Comparison of ENCODE assay signal across 1 cellular context in the genomic region with DNA sequence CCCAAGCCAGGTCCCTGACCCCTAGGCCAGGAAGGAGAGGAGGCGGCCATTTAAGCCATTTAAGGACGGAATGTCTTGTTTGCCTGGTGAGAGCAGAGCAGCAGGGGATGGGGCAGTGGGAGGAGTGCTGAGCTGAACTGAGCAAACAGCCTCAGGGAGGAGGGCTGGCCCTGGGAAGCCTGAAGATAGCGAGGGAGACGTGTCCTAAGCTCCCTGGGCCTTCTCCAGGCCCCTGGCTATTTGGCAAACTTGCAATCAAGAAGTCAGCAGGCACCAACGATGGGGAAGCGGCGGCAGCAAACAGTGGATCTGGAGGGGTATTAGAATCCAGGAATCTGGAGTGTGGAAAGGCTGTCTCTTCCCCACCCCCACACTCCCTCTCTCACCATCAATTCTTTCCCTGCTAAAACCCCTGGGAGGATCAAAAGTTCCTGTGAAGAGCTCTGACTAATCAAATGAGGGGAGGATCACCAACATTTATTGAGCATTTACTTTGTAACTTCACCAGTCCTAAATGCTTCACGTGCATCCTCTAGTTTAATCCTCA.
TF ChIP-seq lines count a peak whose summit lies in the region.

No MANE protein-coding gene starts in this region.

TF ChIP-seq in GM23338, 12 proteins besides CTCF, POLR2A, EP300 and RAD21 (continued from another document):
- TF ChIP-seq, protein P1, sequence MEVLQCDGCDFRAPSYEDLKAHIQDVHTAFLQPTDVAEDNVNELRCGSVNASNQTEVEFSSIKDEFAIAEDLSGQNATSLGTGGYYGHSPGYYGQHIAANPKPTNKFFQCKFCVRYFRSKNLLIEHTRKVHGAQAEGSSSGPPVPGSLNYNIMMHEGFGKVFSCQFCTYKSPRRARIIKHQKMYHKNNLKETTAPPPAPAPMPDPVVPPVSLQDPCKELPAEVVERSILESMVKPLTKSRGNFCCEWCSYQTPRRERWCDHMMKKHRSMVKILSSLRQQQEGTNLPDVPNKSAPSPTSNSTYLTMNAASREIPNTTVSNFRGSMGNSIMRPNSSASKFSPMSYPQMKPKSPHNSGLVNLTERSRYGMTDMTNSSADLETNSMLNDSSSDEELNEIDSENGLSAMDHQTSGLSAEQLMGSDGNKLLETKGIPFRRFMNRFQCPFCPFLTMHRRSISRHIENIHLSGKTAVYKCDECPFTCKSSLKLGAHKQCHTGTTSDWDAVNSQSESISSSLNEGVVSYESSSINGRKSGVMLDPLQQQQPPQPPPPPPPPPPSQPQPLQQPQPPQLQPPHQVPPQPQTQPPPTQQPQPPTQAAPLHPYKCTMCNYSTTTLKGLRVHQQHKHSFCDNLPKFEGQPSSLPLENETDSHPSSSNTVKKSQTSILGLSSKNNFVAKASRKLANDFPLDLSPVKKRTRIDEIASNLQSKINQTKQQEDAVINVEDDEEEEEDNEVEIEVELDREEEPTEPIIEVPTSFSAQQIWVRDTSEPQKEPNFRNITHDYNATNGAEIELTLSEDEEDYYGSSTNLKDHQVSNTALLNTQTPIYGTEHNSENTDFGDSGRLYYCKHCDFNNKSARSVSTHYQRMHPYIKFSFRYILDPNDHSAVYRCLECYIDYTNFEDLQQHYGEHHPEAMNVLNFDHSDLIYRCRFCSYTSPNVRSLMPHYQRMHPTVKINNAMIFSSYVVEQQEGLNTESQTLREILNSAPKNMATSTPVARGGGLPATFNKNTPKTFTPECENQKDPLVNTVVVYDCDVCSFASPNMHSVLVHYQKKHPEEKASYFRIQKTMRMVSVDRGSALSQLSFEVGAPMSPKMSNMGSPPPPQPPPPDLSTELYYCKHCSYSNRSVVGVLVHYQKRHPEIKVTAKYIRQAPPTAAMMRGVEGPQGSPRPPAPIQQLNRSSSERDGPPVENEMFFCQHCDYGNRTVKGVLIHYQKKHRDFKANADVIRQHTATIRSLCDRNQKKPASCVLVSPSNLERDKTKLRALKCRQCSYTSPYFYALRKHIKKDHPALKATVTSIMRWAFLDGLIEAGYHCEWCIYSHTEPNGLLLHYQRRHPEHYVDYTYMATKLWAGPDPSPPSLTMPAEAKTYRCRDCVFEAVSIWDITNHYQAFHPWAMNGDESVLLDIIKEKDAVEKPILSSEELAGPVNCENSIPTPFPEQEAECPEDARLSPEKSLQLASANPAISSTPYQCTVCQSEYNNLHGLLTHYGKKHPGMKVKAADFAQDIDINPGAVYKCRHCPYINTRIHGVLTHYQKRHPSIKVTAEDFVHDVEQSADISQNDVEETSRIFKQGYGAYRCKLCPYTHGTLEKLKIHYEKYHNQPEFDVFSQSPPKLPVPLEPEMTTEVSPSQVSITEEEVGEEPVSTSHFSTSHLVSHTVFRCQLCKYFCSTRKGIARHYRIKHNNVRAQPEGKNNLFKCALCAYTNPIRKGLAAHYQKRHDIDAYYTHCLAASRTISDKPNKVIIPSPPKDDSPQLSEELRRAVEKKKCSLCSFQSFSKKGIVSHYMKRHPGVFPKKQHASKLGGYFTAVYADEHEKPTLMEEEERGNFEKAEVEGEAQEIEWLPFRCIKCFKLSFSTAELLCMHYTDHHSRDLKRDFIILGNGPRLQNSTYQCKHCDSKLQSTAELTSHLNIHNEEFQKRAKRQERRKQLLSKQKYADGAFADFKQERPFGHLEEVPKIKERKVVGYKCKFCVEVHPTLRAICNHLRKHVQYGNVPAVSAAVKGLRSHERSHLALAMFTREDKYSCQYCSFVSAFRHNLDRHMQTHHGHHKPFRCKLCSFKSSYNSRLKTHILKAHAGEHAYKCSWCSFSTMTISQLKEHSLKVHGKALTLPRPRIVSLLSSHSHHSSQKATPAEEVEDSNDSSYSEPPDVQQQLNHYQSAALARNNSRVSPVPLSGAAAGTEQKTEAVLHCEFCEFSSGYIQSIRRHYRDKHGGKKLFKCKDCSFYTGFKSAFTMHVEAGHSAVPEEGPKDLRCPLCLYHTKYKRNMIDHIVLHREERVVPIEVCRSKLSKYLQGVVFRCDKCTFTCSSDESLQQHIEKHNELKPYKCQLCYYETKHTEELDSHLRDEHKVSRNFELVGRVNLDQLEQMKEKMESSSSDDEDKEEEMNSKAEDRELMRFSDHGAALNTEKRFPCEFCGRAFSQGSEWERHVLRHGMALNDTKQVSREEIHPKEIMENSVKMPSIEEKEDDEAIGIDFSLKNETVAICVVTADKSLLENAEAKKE (CRISPR knock-in tag; IDR thresholded peaks at IDR 0.05): no peak
- TF ChIP-seq, protein P2, sequence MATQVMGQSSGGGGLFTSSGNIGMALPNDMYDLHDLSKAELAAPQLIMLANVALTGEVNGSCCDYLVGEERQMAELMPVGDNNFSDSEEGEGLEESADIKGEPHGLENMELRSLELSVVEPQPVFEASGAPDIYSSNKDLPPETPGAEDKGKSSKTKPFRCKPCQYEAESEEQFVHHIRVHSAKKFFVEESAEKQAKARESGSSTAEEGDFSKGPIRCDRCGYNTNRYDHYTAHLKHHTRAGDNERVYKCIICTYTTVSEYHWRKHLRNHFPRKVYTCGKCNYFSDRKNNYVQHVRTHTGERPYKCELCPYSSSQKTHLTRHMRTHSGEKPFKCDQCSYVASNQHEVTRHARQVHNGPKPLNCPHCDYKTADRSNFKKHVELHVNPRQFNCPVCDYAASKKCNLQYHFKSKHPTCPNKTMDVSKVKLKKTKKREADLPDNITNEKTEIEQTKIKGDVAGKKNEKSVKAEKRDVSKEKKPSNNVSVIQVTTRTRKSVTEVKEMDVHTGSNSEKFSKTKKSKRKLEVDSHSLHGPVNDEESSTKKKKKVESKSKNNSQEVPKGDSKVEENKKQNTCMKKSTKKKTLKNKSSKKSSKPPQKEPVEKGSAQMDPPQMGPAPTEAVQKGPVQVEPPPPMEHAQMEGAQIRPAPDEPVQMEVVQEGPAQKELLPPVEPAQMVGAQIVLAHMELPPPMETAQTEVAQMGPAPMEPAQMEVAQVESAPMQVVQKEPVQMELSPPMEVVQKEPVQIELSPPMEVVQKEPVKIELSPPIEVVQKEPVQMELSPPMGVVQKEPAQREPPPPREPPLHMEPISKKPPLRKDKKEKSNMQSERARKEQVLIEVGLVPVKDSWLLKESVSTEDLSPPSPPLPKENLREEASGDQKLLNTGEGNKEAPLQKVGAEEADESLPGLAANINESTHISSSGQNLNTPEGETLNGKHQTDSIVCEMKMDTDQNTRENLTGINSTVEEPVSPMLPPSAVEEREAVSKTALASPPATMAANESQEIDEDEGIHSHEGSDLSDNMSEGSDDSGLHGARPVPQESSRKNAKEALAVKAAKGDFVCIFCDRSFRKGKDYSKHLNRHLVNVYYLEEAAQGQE (IDR thresholded peaks at IDR 0.05; ENCODE audit: unreplicated experiment): no peak
- TF ChIP-seq POLR2AphosphoS5 (IDR thresholded peaks at IDR 0.05; ENCODE audit: low read depth) (no peak), EZH2 (IDR thresholded peaks at IDR 0.05; ENCODE audit: low read depth, unreplicated experiment) (no peak), NANOG (IDR thresholded peaks at IDR 0.05; ENCODE audit: borderline replicate concordance) (no peak), EZH2phosphoT487 (IDR thresholded peaks at IDR 0.05; ENCODE audit: unreplicated experiment) (no peak), JUNB (IDR thresholded peaks at IDR 0.05; ENCODE audit: unreplicated experiment) (no peak), STAT1 (IDR thresholded peaks at IDR 0.05; ENCODE audit: unreplicated experiment) (no peak)
- TF ChIP-seq, protein P3, sequence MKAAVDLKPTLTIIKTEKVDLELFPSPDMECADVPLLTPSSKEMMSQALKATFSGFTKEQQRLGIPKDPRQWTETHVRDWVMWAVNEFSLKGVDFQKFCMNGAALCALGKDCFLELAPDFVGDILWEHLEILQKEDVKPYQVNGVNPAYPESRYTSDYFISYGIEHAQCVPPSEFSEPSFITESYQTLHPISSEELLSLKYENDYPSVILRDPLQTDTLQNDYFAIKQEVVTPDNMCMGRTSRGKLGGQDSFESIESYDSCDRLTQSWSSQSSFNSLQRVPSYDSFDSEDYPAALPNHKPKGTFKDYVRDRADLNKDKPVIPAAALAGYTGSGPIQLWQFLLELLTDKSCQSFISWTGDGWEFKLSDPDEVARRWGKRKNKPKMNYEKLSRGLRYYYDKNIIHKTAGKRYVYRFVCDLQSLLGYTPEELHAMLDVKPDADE (IDR thresholded peaks at IDR 0.05): no peak
TF ChIP-seq in GM23338: peak in this region for 0.
